27 cellular contexts compared by ENCODE assay signal in the genomic region with DNA sequence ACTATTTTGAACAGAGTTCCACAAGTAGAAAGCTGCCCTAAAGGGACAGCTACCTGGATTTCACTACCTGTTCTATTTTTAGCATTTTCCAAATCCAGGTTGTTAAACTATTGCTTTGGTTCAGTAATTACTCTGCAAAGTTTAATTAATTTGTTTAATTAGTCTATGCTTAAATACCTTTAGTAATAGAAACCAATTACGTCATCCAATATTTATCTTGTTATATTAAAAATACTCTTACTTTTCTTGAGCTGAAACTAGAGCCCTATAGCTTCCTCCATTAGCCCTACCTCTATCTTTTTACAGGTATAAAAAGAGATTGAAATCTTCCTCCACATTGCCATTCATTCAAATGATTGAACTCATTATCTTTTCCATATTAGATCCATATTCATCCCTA.
"Had no signal": no experiment of that assay in that cellular context is flagged by ENCODE, and none has a peak within 500 bp of the region (broad histone marks: within the 10 kb centered on the region; RNA-seq: fewer than 3 reads in every experiment).

No MANE protein-coding gene starts in this region.

- H3K4me1 ChIP-seq: stomach, suprapubic skin, testis, thyroid gland, tibial artery, tibial nerve, transverse colon, upper lobe of left lung, upper lobe of right lung, uterus, vagina had no signal

- ATAC-seq: stimulated activated effector memory CD8-positive, alpha-beta T cell treated with anti-CD3 and anti-CD28 coated beads, Interleukin-12 subunit alpha, Interleukin-12 subunit beta, amount 100 ng/mL, for 72 hours; stimulated activated memory B cell treated with anti-CD40 and anti-IgM and Interleukin-4, amounts not matched to agents 10 μg/mL and 1 μg/mL and 100 μg/mL, for 72 hours; stimulated activated naive B cell treated with anti-CD40 and anti-IgM and Interleukin-4, amounts not matched to agents 10 μg/mL and 1 μg/mL and 100 μg/mL, for 72 hours; stimulated activated naive CD8-positive, alpha-beta T cell treated with anti-CD3 and anti-CD28 coated beads, Interleukin-15, amount 100 ng/mL, for 72 hours; stimulated activated naive CD8-positive, alpha-beta T cell treated with anti-CD3 and anti-CD28 coated beads, Interleukin-15, Interleukin-2, amounts not matched to agents 100 U/mL and 50 U/mL, for 24 hours; upper lobe of right lung had no signal

- FAIRE-seq: urothelium cell line had no signal

- H3K36me3 ChIP-seq: stomach, suprapubic skin, thoracic aorta, thyroid gland, tibial artery, tibial nerve, transverse colon, upper lobe of left lung, upper lobe of right lung, uterus, vagina had no signal

- H3K27me3 ChIP-seq: stomach, suprapubic skin, testis, thyroid gland, tibial artery, tibial nerve, transverse colon, upper lobe of left lung, upper lobe of right lung, uterus, vagina had no signal

- DNase-seq: stimulated activated CD4-positive, alpha-beta T cell treated with anti-CD3 and anti-CD28 coated beads, Interleukin-2, amount 100 ng/mL, for 48 hours; stimulated activated CD4-positive, alpha-beta T cell treated with anti-CD3 and anti-CD28 coated beads, Interleukin-4, amount 100 ng/mL, for 1 hour; stimulated activated CD4-positive, alpha-beta T cell treated with anti-CD3 and anti-CD28 coated beads, Interleukin-4, amount 100 ng/mL, for 24 hours; stimulated activated CD4-positive, alpha-beta T cell treated with anti-CD3 and anti-CD28 coated beads, Interleukin-4, amount 100 ng/mL, for 4 hours; stimulated activated CD8-positive, alpha-beta memory T cell treated with anti-CD3 and anti-CD28 coated beads, Interleukin-4, amount 100 ng/mL, for 48 hours; stimulated activated naive B cell treated with anti-CD40 and anti-IgM and Interleukin-4, amounts not matched to agents 10 μg/mL and 1 μg/mL and 100 μg/mL, for 72 hours; stimulated activated naive CD4-positive, alpha-beta T cell; stimulated activated naive CD4-positive, alpha-beta T cell treated with Interleukin-2 at 50 U/mL for 16 hours; stimulated activated naive CD8-positive, alpha-beta T cell treated with anti-CD3 and anti-CD28 coated beads, Interleukin-15, amount 100 ng/mL, for 72 hours; stimulated activated naive CD8-positive, alpha-beta T cell treated with anti-CD3 and anti-CD28 coated beads, Interleukin-15, Interleukin-2, amounts not matched to agents 100 U/mL and 50 U/mL, for 24 hours; stomach; substantia nigra; thyroid gland; tibial artery; transverse colon; trophoblast cell; upper lobe of left lung; upper lobe of right lung; uterus had no signal

- H3K27ac ChIP-seq: stomach, suprapubic skin, thoracic aorta, thyroid gland, tibial artery, tibial nerve, transverse colon, upper lobe of left lung, upper lobe of right lung, uterus, vagina had no signal

- H3K9me3 ChIP-seq: stomach, suprapubic skin, testis, thoracic aorta, thyroid gland, tibial artery, tibial nerve, transverse colon, upper lobe of left lung, upper lobe of right lung, uterus, vagina had no signal

- H3K4me3 ChIP-seq: stomach, suprapubic skin, testis, thoracic aorta, thyroid gland, tibial artery, tibial nerve, transverse colon, upper lobe of left lung, upper lobe of right lung, uterus, vagina had no signal
